9 cellular contexts compared by ENCODE assay signal in the genomic region with DNA sequence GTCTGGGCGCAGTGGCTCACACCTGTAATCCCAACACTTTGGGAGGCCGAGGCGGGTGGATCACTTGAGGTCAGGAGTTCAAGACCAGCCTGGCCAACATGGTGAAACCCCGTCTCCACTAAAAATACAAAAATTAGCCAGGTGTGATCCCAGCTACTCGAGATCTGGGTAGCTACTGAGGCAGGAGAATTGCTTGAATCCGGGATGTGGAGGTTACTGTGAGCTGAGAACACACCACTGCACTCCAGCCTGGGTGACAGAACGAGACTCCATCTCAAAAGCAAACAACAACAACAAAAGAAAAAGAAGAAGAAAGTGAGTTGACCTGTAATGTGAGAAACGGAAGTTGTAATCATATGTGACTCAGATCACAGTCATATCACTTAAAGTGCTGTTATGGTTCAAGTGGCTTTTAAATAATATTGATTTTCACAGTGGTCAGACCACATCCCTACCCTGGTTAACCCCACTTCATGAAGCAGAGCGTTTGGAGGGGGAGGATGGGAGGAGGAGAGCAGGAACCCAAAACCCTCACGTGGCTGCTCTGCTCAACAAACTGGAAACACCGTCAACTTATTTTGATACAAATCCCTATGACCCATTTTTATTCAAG. TPM values are rescaled to one million over a fixed set of nuclear protein-coding genes. Genes with fewer than 3 reads are reported as not detected.
DNase-seq lines count a peak whose midpoint lies in the region; ATAC-seq and TF ChIP-seq lines count a peak whose summit lies in the region.
"Not testable (repeated sequence)": the region's sequence is repeated elsewhere in the genome, so short reads cannot be mapped to it uniquely, and the experiment has no call there.
"Had no signal": no experiment of that assay in that cellular context is flagged by ENCODE, and none has a peak within 500 bp of the region (broad histone marks: within the 10 kb centered on the region; RNA-seq: fewer than 3 reads in every experiment).

No MANE protein-coding gene starts in this region.

- H3K27me3 Mint-ChIP-seq in effector memory CD8-positive, alpha-beta T cell = peaks cover 42 to 61% of the 10 kb centered on the region in 2 donors

- not testable (repeated sequence) for H3K9ac ChIP-seq in SK-N-SH

- H3K27me3 ChIP-seq in SK-N-SH (ENCODE audit: insufficient read depth) = peaks cover 55% of the 10 kb centered on the region

- H3K4me3 ChIP-seq in SK-N-SH (ENCODE audit: low read depth in 2 of 2, low read length in 1 of 2) = not testable (repeated sequence)

- H3K36me3 Mint-ChIP-seq in effector memory CD8-positive, alpha-beta T cell (ENCODE audit: insufficient read depth) = not testable (repeated sequence)

- H3F3A ChIP-seq in SK-N-SH (replicated peaks; ENCODE audit: insufficient read depth) = not testable (repeated sequence)

- not testable (repeated sequence) for H3K36me3 ChIP-seq in SK-N-SH (replicated peaks in 1 of 2; ENCODE audit: control insufficient read depth in 1 of 2, insufficient read depth in 2 of 2, low read length in 1 of 2)

- not testable (repeated sequence) for H3K9me3 Mint-ChIP-seq in effector memory CD8-positive, alpha-beta T cell

- not testable (repeated sequence) for H2AFZ ChIP-seq in SK-N-SH (ENCODE audit: low read depth)

- peaks cover 16 to 25% of the 10 kb centered on the region in 2 donors for H3K4me1 Mint-ChIP-seq in effector memory CD8-positive, alpha-beta T cell (ENCODE audit: low read depth in 2 of 2)

- TF ChIP-seq CTCF in SK-N-SH (IDR thresholded peaks at IDR 0.05) = not testable (repeated sequence)

- not testable (repeated sequence) for H3K27ac ChIP-seq in SK-N-SH (ENCODE audit: low read depth in 2 of 2, low read length in 1 of 2)

- not testable (repeated sequence) for H3K9me3 ChIP-seq in SK-N-SH

- peak; percentile 65 for ATAC-seq in GM18502 (IDR thresholded peaks at IDR 0.05; ENCODE audit: poor library complexity, unreplicated experiment)
- peak; percentile 52 for ATAC-seq in HG02938 (IDR thresholded peaks at IDR 0.05; ENCODE audit: unreplicated experiment)
- peak; percentile 97 for ATAC-seq in effector memory CD8-positive, alpha-beta T cell (replicated peaks)

- H3K9me2 ChIP-seq in SK-N-SH = not testable (repeated sequence)

- H4K20me1 ChIP-seq in SK-N-SH (ENCODE audit: insufficient read depth) = not testable (repeated sequence)

- peak overlapping the region; percentile 51; the same call in 1 of the 2 replicates for H3K4me2 ChIP-seq in SK-N-SH

- H3K4me1 ChIP-seq in SK-N-SH (ENCODE audit: control insufficient read depth in 1 of 2, insufficient read depth in 2 of 2, low read depth in 1 of 2, low read length in 1 of 2) = not testable (repeated sequence)

- POLR2A ChIA-PET in SK-N-SH (lab: Yijun Ruan, JAX) = not testable (repeated sequence)

- WGBS in SK-N-SH (ENCODE audit: low lambda C conversion rate) = 20% methylated on average over 11 of the region's 11 CpGs

- not testable (repeated sequence) for H3K79me2 ChIP-seq in SK-N-SH (ENCODE audit: insufficient read depth)

- CTCF ChIA-PET in SK-N-SH (lab: Yijun Ruan, JAX) = interaction anchor here (1.2 to 9.4 kb wide), 5 partner anchors 18 to 236 kb away, joined by 3 to 132 read pairs (median 18); no protein-coding TSS in a partner anchor

- not testable (repeated sequence) for TF ChIP-seq EP300 in SK-N-SH (IDR thresholded peaks at IDR 0.05; ENCODE audit: borderline replicate concordance in 1 of 2, low read depth in 1 of 2, low read length in 1 of 2)

- TF ChIP-seq RAD21 in SK-N-SH (IDR thresholded peaks at IDR 0.05; ENCODE audit: low read length) = not testable (repeated sequence)

- H3K27ac Mint-ChIP-seq in effector memory CD8-positive, alpha-beta T cell = peak overlapping the region; percentile 70 to 73

- peak; percentile 86 for DNase-seq in A172 (ENCODE audit: low spot score)
- DNase-seq in NCI-H2029 (lab: John Stamatoyannopoulos, UW) = peak; percentile 75
- not testable (repeated sequence) for DNase-seq in SK-N-SH
- peak; percentile 29 for DNase-seq in activated T-cell treated with anti-CD3 and anti-CD28 coated beads for 4 hours
- DNase-seq in effector memory CD8-positive, alpha-beta T cell = peak; percentile 64 to 74 (median 65)
- peak; percentile 15 to 56 for DNase-seq in stimulated activated CD4-positive, alpha-beta T cell treated with anti-CD3 and anti-CD28 coated beads, Interleukin-12 subunit alpha, Interleukin-12 subunit beta, amount 100 ng/mL, for 24 hours (ENCODE audit: low read depth in 2 of 2)

- H3K4me3 Mint-ChIP-seq in effector memory CD8-positive, alpha-beta T cell = peak overlapping the region; percentile 33 to 68

TF ChIP-seq in SK-N-SH, 30 proteins besides CTCF, POLR2A, EP300 and RAD21:
- TF ChIP-seq TCF12 (IDR thresholded peaks at IDR 0.05) (peak; percentile 74), POLR2AphosphoS5 (IDR thresholded peaks at IDR 0.05; ENCODE audit: low read depth, low read length) (peak; percentile 27; the same call in 1 of the 2 replicates), FOSL2 (IDR thresholded peaks at IDR 0.05; ENCODE audit: borderline replicate concordance, low read depth) (peak; percentile 69; the same call in 1 of the 2 replicates), NFIC (IDR thresholded peaks at IDR 0.05; ENCODE audit: borderline replicate concordance) (peak; percentile 24; the same call in 1 of the 2 replicates), RXRA (IDR thresholded peaks at IDR 0.05; ENCODE audit: borderline replicate concordance, low read depth) (peak; percentile 68; the same call in 1 of the 2 replicates), JUND (IDR thresholded peaks at IDR 0.05) (0 out of 2 replicates have a peak, but pooled peaks have one; percentile 39)
- TF ChIP-seq, protein P1, sequence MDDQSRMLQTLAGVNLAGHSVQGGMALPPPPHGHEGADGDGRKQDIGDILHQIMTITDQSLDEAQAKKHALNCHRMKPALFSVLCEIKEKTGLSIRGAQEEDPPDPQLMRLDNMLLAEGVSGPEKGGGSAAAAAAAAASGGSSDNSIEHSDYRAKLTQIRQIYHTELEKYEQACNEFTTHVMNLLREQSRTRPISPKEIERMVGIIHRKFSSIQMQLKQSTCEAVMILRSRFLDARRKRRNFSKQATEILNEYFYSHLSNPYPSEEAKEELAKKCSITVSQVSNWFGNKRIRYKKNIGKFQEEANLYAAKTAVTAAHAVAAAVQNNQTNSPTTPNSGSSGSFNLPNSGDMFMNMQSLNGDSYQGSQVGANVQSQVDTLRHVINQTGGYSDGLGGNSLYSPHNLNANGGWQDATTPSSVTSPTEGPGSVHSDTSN (IDR thresholded peaks at IDR 0.05) = peak; percentile 56
- TF ChIP-seq, protein P2, sequence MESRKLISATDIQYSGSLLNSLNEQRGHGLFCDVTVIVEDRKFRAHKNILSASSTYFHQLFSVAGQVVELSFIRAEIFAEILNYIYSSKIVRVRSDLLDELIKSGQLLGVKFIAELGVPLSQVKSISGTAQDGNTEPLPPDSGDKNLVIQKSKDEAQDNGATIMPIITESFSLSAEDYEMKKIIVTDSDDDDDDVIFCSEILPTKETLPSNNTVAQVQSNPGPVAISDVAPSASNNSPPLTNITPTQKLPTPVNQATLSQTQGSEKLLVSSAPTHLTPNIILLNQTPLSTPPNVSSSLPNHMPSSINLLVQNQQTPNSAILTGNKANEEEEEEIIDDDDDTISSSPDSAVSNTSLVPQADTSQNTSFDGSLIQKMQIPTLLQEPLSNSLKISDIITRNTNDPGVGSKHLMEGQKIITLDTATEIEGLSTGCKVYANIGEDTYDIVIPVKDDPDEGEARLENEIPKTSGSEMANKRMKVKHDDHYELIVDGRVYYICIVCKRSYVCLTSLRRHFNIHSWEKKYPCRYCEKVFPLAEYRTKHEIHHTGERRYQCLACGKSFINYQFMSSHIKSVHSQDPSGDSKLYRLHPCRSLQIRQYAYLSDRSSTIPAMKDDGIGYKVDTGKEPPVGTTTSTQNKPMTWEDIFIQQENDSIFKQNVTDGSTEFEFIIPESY (IDR thresholded peaks at IDR 0.05; ENCODE audit: borderline replicate concordance, low read depth) = peak; percentile 26; the same call in 1 of the 2 replicates
TF ChIP-seq in SK-N-SH: peak in this region for 8; not testable (repeated sequence) for 22.

RNA-seq across cellular contexts. Expression of a gene that starts 33.2 kb away (rescaled TPM):
- total RNA-seq in A172 (2014; rRNA removed; shearing (Covaris generic)) = 0.67 TPM in 1 of 2 replicates, not detected in the other
- not detected in 2 replicates for polyA plus RNA-seq in SK-N-SH (2012; rRNA removed)
- polyA plus RNA-seq in SK-N-SH (2012; cell fraction: cytosol; rRNA removed) = not detected in 2 replicates
- 0.10 TPM in 1 of 2 replicates, not detected in the other for polyA plus RNA-seq in SK-N-SH (2012; cell fraction: nucleus; rRNA removed)
- total RNA-seq: upper lobe of left lung had no signal

RNA-seq across cellular contexts. Expression of a gene that starts 34.1 kb away (rescaled TPM):
- total RNA-seq in A172 (2014; rRNA removed; shearing (Covaris generic)) = not detected in 2 replicates
- polyA plus RNA-seq in SK-N-SH (2012; rRNA removed) = 0.92 and 0.96 TPM in 2 replicates
- 0.21 and 0.49 TPM in 2 replicates for polyA plus RNA-seq in SK-N-SH (2012; cell fraction: cytosol; rRNA removed)
- polyA plus RNA-seq in SK-N-SH (2012; cell fraction: nucleus; rRNA removed) = 4.6 and 5.9 TPM in 2 replicates
